ENCODE assay signal across 8 cellular contexts in genomic region chr1:16217061-16217785, GRCh38. TPM values are rescaled to one million over a fixed set of nuclear protein-coding genes. Genes with fewer than 3 reads are reported as not detected.
DNase-seq lines count a peak whose midpoint lies in the region; ATAC-seq and TF ChIP-seq lines count a peak whose summit lies in the region.

No MANE protein-coding gene starts in this region.

- peak overlapping the region; percentile 53 to 65 for H3K27ac ChIP-seq in left lung

- H3K36me3 ChIP-seq in left lung, result no peaks in the 10 kb centered on the region

- intact Hi-C loops in left lung (cut with DNase I), result no loop called here

- peaks cover 14% of the 10 kb centered on the region for H3K27me3 Mint-ChIP-seq in activated CD4-positive, alpha-beta T cell treated with anti-CD3 and anti-CD28 coated beads, Interleukin-2, amount 10 ng/mL, durations not matched to agents 7 days and 5 days

- DNase-seq in AG09309 (ENCODE audit: low read depth), result peak; percentile 68
- peak; percentile 88 to 94 for DNase-seq in NCI-H524 (lab: John Stamatoyannopoulos, UW)
- peak; percentile 95 for DNase-seq in activated CD4-positive, alpha-beta T cell treated with anti-CD3 and anti-CD28 coated beads, Interleukin-2, amount 10 ng/mL, durations not matched to agents 7 days and 5 days
- DNase-seq in dedifferentiated amniotic fluid mesenchymal stem cell (ENCODE audit: extremely low spot score), result peak; percentile 96
- DNase-seq in left lung, result peak; percentile 100
- peak; percentile 97 for DNase-seq in stimulated activated CD4-positive, alpha-beta T cell treated with anti-CD3 and anti-CD28 coated beads, Interleukin-1b, Interleukin-23, amount 100 ng/mL, for 48 hours

- H3K36me3 Mint-ChIP-seq in activated CD4-positive, alpha-beta T cell treated with anti-CD3 and anti-CD28 coated beads, Interleukin-2, amount 10 ng/mL, durations not matched to agents 7 days and 5 days (ENCODE audit: low read depth), result no peaks in the 10 kb centered on the region

- H3K9me3 Mint-ChIP-seq in activated CD4-positive, alpha-beta T cell treated with anti-CD3 and anti-CD28 coated beads, Interleukin-2, amount 10 ng/mL, durations not matched to agents 7 days and 5 days, result no peaks in the 10 kb centered on the region

- H3K27ac Mint-ChIP-seq in activated CD4-positive, alpha-beta T cell treated with anti-CD3 and anti-CD28 coated beads, Interleukin-2, amount 10 ng/mL, durations not matched to agents 7 days and 5 days, result peak overlapping the region; percentile 66

- H3K4me1 ChIP-seq in left lung, result peaks cover 6 to 20% of the 10 kb centered on the region in 2 donors

- ATAC-seq in GM19025 (IDR thresholded peaks at IDR 0.05; ENCODE audit: low read depth, unreplicated experiment) (peak; percentile 86), HG03280 (IDR thresholded peaks at IDR 0.05; ENCODE audit: unreplicated experiment) (peak; percentile 85), left lung (peak; percentile 97)

- no peaks in the 10 kb centered on the region for H3K9me3 ChIP-seq in left lung

- TF ChIP-seq CTCF in AG09309 (IDR thresholded peaks at IDR 0.05; ENCODE audit: control insufficient read depth, insufficient read depth, low read depth, low read length, missing control alignments) (no peak), left lung (IDR thresholded peaks at IDR 0.05) (no peak)

- H3K4me1 Mint-ChIP-seq in activated CD4-positive, alpha-beta T cell treated with anti-CD3 and anti-CD28 coated beads, Interleukin-2, amount 10 ng/mL, durations not matched to agents 7 days and 5 days, result peaks cover 39% of the 10 kb centered on the region

- CTCF ChIA-PET in activated CD4-positive, alpha-beta T cell treated with anti-CD3 and anti-CD28 coated beads, Interleukin-2, amount 10 ng/mL, durations not matched to agents 7 days and 5 days (lab: Charles Lee), result interaction anchor here (0.9 to 2.4 kb wide), 10 partner anchors 10 to 139 kb away, joined by 3 to 11 read pairs (median 6); partner anchors contain the start of gene FBXO42

- H3K4me3 Mint-ChIP-seq in activated CD4-positive, alpha-beta T cell treated with anti-CD3 and anti-CD28 coated beads, Interleukin-2, amount 10 ng/mL, durations not matched to agents 7 days and 5 days, result peak overlapping the region; percentile 80

- H3K4me3 ChIP-seq in AG09309 (ENCODE audit: control insufficient read depth, low read depth, low read length) (peak overlapping the region; percentile 61), left lung (peak overlapping the region; percentile 41 to 56)

- no peaks in the 10 kb centered on the region for H3K27me3 ChIP-seq in left lung

- POLR2A ChIA-PET in activated CD4-positive, alpha-beta T cell treated with anti-CD3 and anti-CD28 coated beads, Interleukin-2, amount 10 ng/mL, durations not matched to agents 7 days and 5 days (lab: Charles Lee), result interaction anchor here (1.8 kb wide), 1 partner anchor 11 kb away, joined by 8 read pairs; no protein-coding TSS in a partner anchor

RNA-seq across cellular contexts. Expression of gene ARHGEF19, which starts 4.8 kb away (rescaled TPM):
- total RNA-seq in activated CD4-positive, alpha-beta T cell treated with anti-CD3 and anti-CD28 coated beads, Interleukin-2, amount 10 ng/mL, durations not matched to agents 7 days and 5 days, result 10 to 100 TPM; 10.7 to 12.1 TPM
- total RNA-seq in left lung, result 10 to 100 TPM; 10.4 to 13.1 TPM

RNA-seq across cellular contexts. Expression of gene CPLANE2, which starts 19.8 kb away (rescaled TPM):
- 1 to 10 TPM; 6.4 to 6.8 TPM for total RNA-seq in activated CD4-positive, alpha-beta T cell treated with anti-CD3 and anti-CD28 coated beads, Interleukin-2, amount 10 ng/mL, durations not matched to agents 7 days and 5 days
- 1 to 10 TPM; 5.6 to 8.9 TPM for total RNA-seq in left lung

Comparison
In these comparisons a context has a peak if more than half of its experiments do, and no peak if none do; other contexts are left out.
1. Peak in every context shown above with its lines: DNase-seq, ATAC-seq, H3K4me3 ChIP-seq and H3K27ac ChIP-seq.